In the genomic region with DNA sequence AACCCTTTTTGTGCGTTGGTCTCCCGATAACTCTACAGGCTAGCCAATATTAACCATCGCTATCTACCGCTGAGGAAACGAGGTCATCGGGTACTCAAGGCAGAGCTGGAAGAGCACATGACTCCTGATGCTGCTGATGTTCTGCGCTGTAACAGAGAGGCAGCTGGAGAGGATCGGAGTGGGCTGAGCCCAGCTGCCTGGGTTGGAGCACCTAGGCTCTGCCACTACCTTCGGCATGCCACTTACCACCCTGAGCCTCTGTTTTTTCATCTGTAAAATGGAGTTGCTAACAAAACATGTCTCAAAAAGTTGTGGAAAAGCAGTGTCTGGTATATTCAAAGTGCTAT, we compare ENCODE assay signal across 8 cellular contexts.
DNase-seq lines count a peak whose midpoint lies in the region; ATAC-seq and TF ChIP-seq lines count a peak whose summit lies in the region.

No MANE protein-coding gene starts in this region.

- H3K9ac ChIP-seq in mucosa of stomach (ENCODE audit: low read length): peak overlapping the region; percentile 71

- DNase-seq in NCI-H748 treated with DMSO at 0.1 percent for 48 hours (lab: John Stamatoyannopoulos, UW): peak; percentile 40
- DNase-seq in GM13977 (ENCODE audit: low spot score): no peak

- TF ChIP-seq CTCF in GM13977 (IDR thresholded peaks at IDR 0.05; ENCODE audit: extremely low read depth, insufficient read depth, missing control alignments): no peak

- intact Hi-C loops in dendritic cell treated with granulocyte-macrophage colony-stimulating factor and Interleukin-4, amounts not matched to agents 40 ng/mL and 50 ng/mL, for 4 days (cut with micrococcal nuclease): loop anchor here (10.0 kb wide), 1 partner anchor 172 kb away; no protein-coding TSS in a partner anchor

- no peaks in the 10 kb centered on the region for H3K36me3 ChIP-seq in mucosa of stomach (ENCODE audit: control insufficient read depth, insufficient read depth, low read length)

- no peak overlapping the region for H3K27ac Mint-ChIP-seq in dendritic cell treated with granulocyte-macrophage colony-stimulating factor and Interleukin-4, amounts not matched to agents 40 ng/mL and 50 ng/mL, for 4 days

- in situ Hi-C loops in GM13977 (cut with MboI; ENCODE audit: low pct_unique_long_range_greater_than_20kb, low sequenced_read_pairs, unreplicated experiment): no loop called here

- peak overlapping the region; percentile 63 for H3K4me3 ChIP-seq in mucosa of stomach (ENCODE audit: low read length)

- H3K4me1 Mint-ChIP-seq in dendritic cell treated with granulocyte-macrophage colony-stimulating factor and Interleukin-4, amounts not matched to agents 40 ng/mL and 50 ng/mL, for 4 days (ENCODE audit: low read depth): peaks cover 52% of the 10 kb centered on the region

- H3K27me3 Mint-ChIP-seq in dendritic cell treated with granulocyte-macrophage colony-stimulating factor and Interleukin-4, amounts not matched to agents 40 ng/mL and 50 ng/mL, for 4 days: peaks cover 7% of the 10 kb centered on the region

- ATAC-seq in GM19372 (IDR thresholded peaks at IDR 0.05; ENCODE audit: low read depth, unreplicated experiment) (peak; percentile 10), HG03521 (IDR thresholded peaks at IDR 0.05; ENCODE audit: unreplicated experiment) (no peak), GM21825 (IDR thresholded peaks at IDR 0.05; ENCODE audit: unreplicated experiment) (no peak), HG02938 (IDR thresholded peaks at IDR 0.05; ENCODE audit: unreplicated experiment) (no peak)

- H3K9me3 Mint-ChIP-seq in dendritic cell treated with granulocyte-macrophage colony-stimulating factor and Interleukin-4, amounts not matched to agents 40 ng/mL and 50 ng/mL, for 4 days: no peaks in the 10 kb centered on the region

- H3K4me1 ChIP-seq in mucosa of stomach (ENCODE audit: control insufficient read depth, insufficient read depth, low read length): peaks cover 39% of the 10 kb centered on the region

- H3K36me3 Mint-ChIP-seq in dendritic cell treated with granulocyte-macrophage colony-stimulating factor and Interleukin-4, amounts not matched to agents 40 ng/mL and 50 ng/mL, for 4 days (ENCODE audit: low read depth): peaks cover 29% of the 10 kb centered on the region

- peak overlapping the region; percentile 86 for H3K4me3 Mint-ChIP-seq in dendritic cell treated with granulocyte-macrophage colony-stimulating factor and Interleukin-4, amounts not matched to agents 40 ng/mL and 50 ng/mL, for 4 days

- H3K27me3 ChIP-seq in mucosa of stomach (ENCODE audit: control insufficient read depth, insufficient read depth, low read length): no peaks in the 10 kb centered on the region

- H3K9me3 ChIP-seq in mucosa of stomach (ENCODE audit: control insufficient read depth, low read length): no peaks in the 10 kb centered on the region
